ENCODE assay signal across 13 cellular contexts in genomic region chr14:99936738-99937474, GRCh38.
DNase-seq lines count a peak whose midpoint lies in the region; ATAC-seq and TF ChIP-seq lines count a peak whose summit lies in the region.
"Had no signal": no experiment of that assay in that cellular context is flagged by ENCODE, and none has a peak within 500 bp of the region (broad histone marks: within the 10 kb centered on the region; RNA-seq: fewer than 3 reads in every experiment).

No MANE protein-coding gene starts in this region.

- BruUV-seq in Panc1 (replicated peaks; lab: Mats Ljungman, UMichigan): no TSS peak

- in situ Hi-C loops in Panc1 (cut with HindIII; ENCODE audit: low pct_unique_long_range_greater_than_20kb, low sequenced_read_pairs): no loop called here

- H3K36me3 ChIP-seq in BLaER1 (no peaks in the 10 kb centered on the region), Panc1 (ENCODE audit: control insufficient read depth, insufficient read depth, low read length) (peaks cover 3% of the 10 kb centered on the region; the same call in 1 of the 2 replicates), SJCRH30 (no peaks in the 10 kb centered on the region)

- DNase-seq in Panc1 (ENCODE audit: low read depth, low spot score): no peak
- no peak for DNase-seq in iPS-NIHi11 (ENCODE audit: low spot score)
- DNase-seq in SJCRH30: no peak
- no peak for DNase-seq in activated naive CD4-positive, alpha-beta T cell treated with anti-CD3 and anti-CD28 coated beads, Interleukin-2, amount 50 U/mL, for 16 hours
- DNase-seq in A172 (ENCODE audit: low spot score): no peak
- DNase-seq: NCI-H1694; stimulated activated CD4-positive, alpha-beta T cell treated with anti-CD3 and anti-CD28 coated beads, Interleukin-15, amount 100 ng/mL, for 24 hours; T-helper 2 cell had no signal

- H3K4me1 ChIP-seq in BLaER1 (peaks cover 45% of the 10 kb centered on the region), Panc1 (ENCODE audit: control insufficient read depth, insufficient read depth, low read length) (no peaks in the 10 kb centered on the region), SJCRH30 (no peaks in the 10 kb centered on the region)
- H3K4me1 ChIP-seq: gastroesophageal sphincter had no signal

- H3K27me3 ChIP-seq in BLaER1 (peaks cover 68% of the 10 kb centered on the region), Panc1 (ENCODE audit: control insufficient read depth, insufficient read depth, low read length) (no peaks in the 10 kb centered on the region), SJCRH30 (no peaks in the 10 kb centered on the region)
- H3K27me3 ChIP-seq: gastroesophageal sphincter had no signal

- H3K4me2 ChIP-seq in BLaER1: peak overlapping the region; percentile 85

- POLR2A ChIA-PET in Panc1 (lab: Charles Lee): no interaction called here

- ATAC-seq in GM19351 (IDR thresholded peaks at IDR 0.05; ENCODE audit: unreplicated experiment) (peak; percentile 87), HG02678 (IDR thresholded peaks at IDR 0.05; ENCODE audit: unreplicated experiment) (peak; percentile 86), Panc1 (peak; percentile 58; the same call in 1 of the 2 replicates)
- ATAC-seq: gastroesophageal sphincter, left lobe of liver had no signal

- CTCF ChIA-PET in Panc1 (lab: Charles Lee): no interaction called here

- H3K27ac ChIP-seq in BLaER1 (no peak overlapping the region), Panc1 (ENCODE audit: low read length) (no peak overlapping the region), SJCRH30 (no peak overlapping the region)
- H3K27ac ChIP-seq: gastroesophageal sphincter had no signal

- no peaks in the 10 kb centered on the region for H3K9me3 ChIP-seq in BLaER1
- no peaks in the 10 kb centered on the region for H3K9me3 ChIP-seq in Panc1 (ENCODE audit: control insufficient read depth, insufficient read depth, low read depth, low read length)
- H3K9me3 ChIP-seq in SJCRH30 (replicated peaks): no peaks in the 10 kb centered on the region
- H3K9me3 ChIP-seq: gastroesophageal sphincter had no signal

- peaks cover 48% of the 10 kb centered on the region for H4K20me1 ChIP-seq in BLaER1

- no peak overlapping the region for H3K9ac ChIP-seq in BLaER1

- no peak for TF ChIP-seq CTCF in Panc1 (IDR thresholded peaks at IDR 0.05)

- intact Hi-C loops in Panc1 (cut with micrococcal nuclease; ENCODE audit: unreplicated experiment): no loop called here

- peak overlapping the region; percentile 29; the same call in 1 of the 2 replicates for H3K4me3 ChIP-seq in BLaER1
- H3K4me3 ChIP-seq in Panc1 (ENCODE audit: low read depth in 2 of 2, low read length in 2 of 2): no peak overlapping the region
- no peak overlapping the region for H3K4me3 ChIP-seq in SJCRH30
- H3K4me3 ChIP-seq: gastroesophageal sphincter had no signal
